Comparison of ENCODE assay signal across 8 cellular contexts in genomic region chr15:70854669-70854976, GRCh38. TPM values are rescaled to one million over a fixed set of nuclear protein-coding genes. Genes with fewer than 3 reads are reported as not detected.
A peak's percentile ranks its signal among the peaks of the same experiment; 100 is the strongest.
DNase-seq lines count a peak whose midpoint lies in the region; ATAC-seq lines count a peak whose summit lies in the region.

No MANE protein-coding gene starts in this region.

- H3K9ac ChIP-seq in subcutaneous abdominal adipose tissue (ENCODE audit: low read length in 5 of 5): peak overlapping the region in 4 of 5 donors; percentile 73 to 80 (median 76)

- no peak overlapping the region for H3K27ac Mint-ChIP-seq in activated T-cell treated with anti-CD3 and anti-CD28 coated beads, Interleukin-2, amount 50 U/mL, for 72 hours
- no peak overlapping the region for H3K27ac Mint-ChIP-seq in immature natural killer cell

- no peaks in the 10 kb centered on the region for H3K9me3 ChIP-seq in subcutaneous abdominal adipose tissue (ENCODE audit: control insufficient read depth in 5 of 5, low read length in 5 of 5)

- no peak for DNase-seq in activated T-cell treated with anti-CD3 and anti-CD28 coated beads, Interleukin-2, amount 50 U/mL, for 72 hours
- no peak for DNase-seq in activated T-cell treated with anti-CD3 and anti-CD28 coated beads, Interleukin-2, amount 50 U/mL, for 1 hour
- peak; percentile 38 for DNase-seq in amniotic stem cell (lab: John Stamatoyannopoulos, UW)
- DNase-seq in immature natural killer cell: no peak
- DNase-seq in SK-N-DZ (ENCODE audit: low spot score): no peak
- DNase-seq in ureter (ENCODE audit: low spot score): no peak
- DNase-seq in GDM1 (lab: John Stamatoyannopoulos, UW): no peak

- H3K9me3 Mint-ChIP-seq in activated T-cell treated with anti-CD3 and anti-CD28 coated beads, Interleukin-2, amount 50 U/mL, for 72 hours: no peaks in the 10 kb centered on the region
- H3K9me3 Mint-ChIP-seq in immature natural killer cell: no peaks in the 10 kb centered on the region

- peaks cover 5% of the 10 kb centered on the region for H3K4me1 Mint-ChIP-seq in activated T-cell treated with anti-CD3 and anti-CD28 coated beads, Interleukin-2, amount 50 U/mL, for 72 hours (ENCODE audit: low read depth)
- H3K4me1 Mint-ChIP-seq in immature natural killer cell: peaks cover 8 to 11% of the 10 kb centered on the region in 2 donors

- peaks cover 0 to 10% (median 7%) of the 10 kb centered on the region in 5 donors for H3K36me3 ChIP-seq in subcutaneous abdominal adipose tissue (ENCODE audit: control insufficient read depth in 5 of 5, insufficient read depth in 5 of 5, low read length in 5 of 5)

- no peak for ATAC-seq in activated T-cell treated with anti-CD3 and anti-CD28 coated beads, Interleukin-2, amount 50 U/mL, for 72 hours (replicated peaks in 1 of 2)

- peaks cover 0 to 2% (median 0%) of the 10 kb centered on the region in 5 donors for H3K27me3 ChIP-seq in subcutaneous abdominal adipose tissue (ENCODE audit: control insufficient read depth in 5 of 5, insufficient read depth in 4 of 5, low read length in 5 of 5)

- peaks cover 11 to 72% (median 51%) of the 10 kb centered on the region in 5 donors for H3K4me1 ChIP-seq in subcutaneous abdominal adipose tissue (ENCODE audit: control insufficient read depth in 5 of 5, insufficient read depth in 5 of 5, low read length in 5 of 5)

- peaks cover 67% of the 10 kb centered on the region for H3K27me3 Mint-ChIP-seq in activated T-cell treated with anti-CD3 and anti-CD28 coated beads, Interleukin-2, amount 50 U/mL, for 72 hours (ENCODE audit: low read depth)
- H3K27me3 Mint-ChIP-seq in immature natural killer cell (ENCODE audit: low read depth in 3 of 3): peaks cover 16 to 40% (median 30%) of the 10 kb centered on the region in 3 donors

- peaks cover 0 to 1% of the 10 kb centered on the region in 2 donors for H3K36me3 Mint-ChIP-seq in activated T-cell treated with anti-CD3 and anti-CD28 coated beads, Interleukin-2, amount 50 U/mL, for 72 hours (ENCODE audit: insufficient read depth in 2 of 2)
- no peaks in the 10 kb centered on the region for H3K36me3 Mint-ChIP-seq in immature natural killer cell

- peak overlapping the region; percentile 87 to 91 for H3K4me3 Mint-ChIP-seq in activated T-cell treated with anti-CD3 and anti-CD28 coated beads, Interleukin-2, amount 50 U/mL, for 72 hours
- H3K4me3 Mint-ChIP-seq in immature natural killer cell: peak overlapping the region; percentile 73 to 87 (median 80)

- H3K4me3 ChIP-seq in subcutaneous abdominal adipose tissue (ENCODE audit: low read depth in 1 of 5, low read length in 5 of 5): peak overlapping the region in 4 of 5 donors; percentile 50 to 87 (median 75)

- H3K27ac ChIP-seq in subcutaneous abdominal adipose tissue (ENCODE audit: low read depth, low read length): peak overlapping the region; percentile 94

RNA-seq across cellular contexts. Expression of gene LARP6, which starts 0.7 kb away (rescaled TPM):
- total RNA-seq in activated T-cell treated with anti-CD3 and anti-CD28 coated beads, Interleukin-2, amount 50 U/mL, for 72 hours: under 1 TPM in 1 of 2 donors, not detected in 1; 0.74 TPM
- polyA plus RNA-seq in immature natural killer cell: not detected
- 8.2 and 25.0 TPM in 2 replicates for polyA plus RNA-seq in SK-N-DZ (2014; cell fraction: cytosol; rRNA removed)
- 11.0 and 12.6 TPM in 2 replicates for polyA plus RNA-seq in SK-N-DZ (2014; cell fraction: nucleus; rRNA removed)
- 19.1 TPM for total RNA-seq in ureter

RNA-seq across cellular contexts. Expression of gene THAP10, which starts 37.6 kb away (rescaled TPM):
- total RNA-seq in activated T-cell treated with anti-CD3 and anti-CD28 coated beads, Interleukin-2, amount 50 U/mL, for 72 hours: under 1 TPM; 0.62 to 0.74 TPM
- polyA plus RNA-seq in immature natural killer cell: under 1 TPM in 1 of 3 donors, not detected in 2; 0.40 TPM
- polyA plus RNA-seq in SK-N-DZ (2014; cell fraction: cytosol; rRNA removed): 4.5 and 5.8 TPM in 2 replicates
- 3.3 and 4.1 TPM in 2 replicates for polyA plus RNA-seq in SK-N-DZ (2014; cell fraction: nucleus; rRNA removed)
- total RNA-seq in ureter: 3.8 TPM

RNA-seq across cellular contexts. Expression of gene LRRC49, which starts 38.0 kb away (rescaled TPM):
- total RNA-seq in activated T-cell treated with anti-CD3 and anti-CD28 coated beads, Interleukin-2, amount 50 U/mL, for 72 hours: 1 to 10 TPM in 1 of 2 donors, under 1 TPM in 1; 0.41 to 2.2 TPM
- under 1 TPM in 1 of 3 donors, not detected in 2; 0.68 TPM for polyA plus RNA-seq in immature natural killer cell
- 26.9 and 28.3 TPM in 2 replicates for polyA plus RNA-seq in SK-N-DZ (2014; cell fraction: cytosol; rRNA removed)
- 18.2 and 23.9 TPM in 2 replicates for polyA plus RNA-seq in SK-N-DZ (2014; cell fraction: nucleus; rRNA removed)
- total RNA-seq in ureter: 28.1 TPM

Comparison
In these comparisons a context has a peak if more than half of its experiments do, and no peak if none do; other contexts are left out.
1. RNA of gene LARP6, which starts 0.7 kb away (total RNA-seq): 19.1 TPM in ureter (single experiment); 0.74 TPM in activated T-cell treated with anti-CD3 and anti-CD28 coated beads, Interleukin-2, amount 50 U/mL, for 72 hours; every median in the first group is over 10 times any median in the second.